ENCODE assay signal across 8 cellular contexts in genomic region chr20:8305449-8305978, GRCh38.
A peak's percentile ranks its signal among the peaks of the same experiment; 100 is the strongest.
DNase-seq lines count a peak whose midpoint lies in the region; ATAC-seq and TF ChIP-seq lines count a peak whose summit lies in the region.

No MANE protein-coding gene starts in this region.

- H3K9me3 ChIP-seq in OCI-LY7 (ENCODE audit: low read length) (no peaks in the 10 kb centered on the region), cardiac muscle cell (ENCODE audit: low read depth) (no peaks in the 10 kb centered on the region)

- intact Hi-C loops in OCI-LY7 (cut with micrococcal nuclease; ENCODE audit: unreplicated experiment) = loop anchor here (5.0 to 10.0 kb wide), 4 partner anchors 147 to 417 kb away; partner anchors contain the start of gene PLCB1
- intact Hi-C loops in activated T-helper 1 cell treated with anti-CD3 and anti-CD28 coated beads, Interleukin-12 subunit alpha, Interleukin-12 subunit beta, Interleukin-2, Interleukin-4 antibody, amounts not matched to agents 30 ng/mL and 10 ng/mL and 1 ng/mL, durations not matched to agents 14 hours and 24 hours and 36 hours (cut with micrococcal nuclease) = loop anchor here (1.0 to 5.0 kb wide), 3 partner anchors 173 to 416 kb away; partner anchors contain the start of gene PLCB1

- POLR2A ChIA-PET in OCI-LY7 (lab: Charles Lee) = no interaction called here

- no peak overlapping the region; the same call in 1 of the 2 replicates for H2AFZ ChIP-seq in OCI-LY7 (ENCODE audit: low read length)

- H3K27ac ChIP-seq in OCI-LY7 (ENCODE audit: low read depth, low read length, poor library complexity, severe bottlenecking) (no peak overlapping the region), cardiac muscle cell (no peak overlapping the region)

- H3K27me3 Mint-ChIP-seq in activated T-helper 1 cell treated with anti-CD3 and anti-CD28 coated beads, Interleukin-12 subunit alpha, Interleukin-12 subunit beta, Interleukin-2, Interleukin-4 antibody, amounts not matched to agents 30 ng/mL and 10 ng/mL and 1 ng/mL, durations not matched to agents 14 hours and 24 hours and 36 hours (ENCODE audit: insufficient read depth) = no peaks in the 10 kb centered on the region

- ATAC-seq in GM19372 (IDR thresholded peaks at IDR 0.05; ENCODE audit: low read depth, unreplicated experiment) (peak; percentile 92), HG03432 (IDR thresholded peaks at IDR 0.05; ENCODE audit: unreplicated experiment) (peak; percentile 91)

- no peaks in the 10 kb centered on the region for H3K9me3 Mint-ChIP-seq in activated T-helper 1 cell treated with anti-CD3 and anti-CD28 coated beads, Interleukin-12 subunit alpha, Interleukin-12 subunit beta, Interleukin-2, Interleukin-4 antibody, amounts not matched to agents 30 ng/mL and 10 ng/mL and 1 ng/mL, durations not matched to agents 14 hours and 24 hours and 36 hours

- no peak overlapping the region for H3K4me3 Mint-ChIP-seq in activated T-helper 1 cell treated with anti-CD3 and anti-CD28 coated beads, Interleukin-12 subunit alpha, Interleukin-12 subunit beta, Interleukin-2, Interleukin-4 antibody, amounts not matched to agents 30 ng/mL and 10 ng/mL and 1 ng/mL, durations not matched to agents 14 hours and 24 hours and 36 hours

- peak; percentile 83 for DNase-seq in COLO668 (lab: John Stamatoyannopoulos, UW; ENCODE audit: unreplicated experiment)
- peak; percentile 86 for DNase-seq in OCI-LY7 (ENCODE audit: low spot score)
- DNase-seq in activated T-helper 1 cell treated with anti-CD3 and anti-CD28 coated beads, Interleukin-12 subunit alpha, Interleukin-12 subunit beta, Interleukin-2, Interleukin-4 antibody, amounts not matched to agents 30 ng/mL and 10 ng/mL and 1 ng/mL, durations not matched to agents 14 hours and 24 hours and 36 hours (ENCODE audit: low spot score) = peak; percentile 52
- peak; percentile 43 to 64 for DNase-seq in cardiac muscle cell (ENCODE audit: low read depth in 1 of 2, low spot score in 1 of 2)
- peak; percentile 45 for DNase-seq in stimulated activated CD4-positive, alpha-beta T cell treated with anti-CD3 and anti-CD28 coated beads, Interleukin-12 subunit alpha, Interleukin-12 subunit beta, amount 100 ng/mL, for 4 hours
- DNase-seq in GOT3 (lab: John Stamatoyannopoulos, UW) = no peak

- no peaks in the 10 kb centered on the region for H3K9me2 ChIP-seq in OCI-LY7 (ENCODE audit: insufficient read depth, low read length)

- CTCF ChIA-PET in OCI-LY7 (lab: Charles Lee; ENCODE audit: unreplicated experiment) = no interaction called here

- H3K27ac Mint-ChIP-seq in activated T-helper 1 cell treated with anti-CD3 and anti-CD28 coated beads, Interleukin-12 subunit alpha, Interleukin-12 subunit beta, Interleukin-2, Interleukin-4 antibody, amounts not matched to agents 30 ng/mL and 10 ng/mL and 1 ng/mL, durations not matched to agents 14 hours and 24 hours and 36 hours = no peak overlapping the region

- no peaks in the 10 kb centered on the region for H3K36me3 ChIP-seq in OCI-LY7 (ENCODE audit: insufficient read depth, low read length)
- no peaks in the 10 kb centered on the region for H3K36me3 ChIP-seq in cardiac muscle cell

- H3K27me3 ChIP-seq in cardiac muscle cell = no peaks in the 10 kb centered on the region

- H3K4me1 ChIP-seq in OCI-LY7 (ENCODE audit: insufficient read depth, low read length, poor library complexity, severe bottlenecking) (peaks cover 7% of the 10 kb centered on the region), cardiac muscle cell (ENCODE audit: low read depth) (peaks cover 13% of the 10 kb centered on the region)

- no peaks in the 10 kb centered on the region for H3K4me1 Mint-ChIP-seq in activated T-helper 1 cell treated with anti-CD3 and anti-CD28 coated beads, Interleukin-12 subunit alpha, Interleukin-12 subunit beta, Interleukin-2, Interleukin-4 antibody, amounts not matched to agents 30 ng/mL and 10 ng/mL and 1 ng/mL, durations not matched to agents 14 hours and 24 hours and 36 hours (ENCODE audit: low read depth)

- no peak overlapping the region for H3K4me3 ChIP-seq in OCI-LY7 (ENCODE audit: low read depth, low read length, poor library complexity, severe bottlenecking)
- H3K4me3 ChIP-seq in cardiac muscle cell = no peak overlapping the region

- H3K36me3 Mint-ChIP-seq in activated T-helper 1 cell treated with anti-CD3 and anti-CD28 coated beads, Interleukin-12 subunit alpha, Interleukin-12 subunit beta, Interleukin-2, Interleukin-4 antibody, amounts not matched to agents 30 ng/mL and 10 ng/mL and 1 ng/mL, durations not matched to agents 14 hours and 24 hours and 36 hours (ENCODE audit: low read depth) = no peaks in the 10 kb centered on the region

- no peaks in the 10 kb centered on the region for H3K79me2 ChIP-seq in OCI-LY7 (ENCODE audit: insufficient read depth, low read depth, low read length)

- H4K20me1 ChIP-seq in OCI-LY7 (ENCODE audit: insufficient read depth, low read length) = no peaks in the 10 kb centered on the region

- TF ChIP-seq CTCF in OCI-LY7 (conservative IDR thresholded peaks at IDR 0.05; ENCODE audit: low read length) (peak; percentile 93), cardiac muscle cell (IDR thresholded peaks at IDR 0.05; ENCODE audit: low read depth, low read length) (peak; percentile 67)

- 0 out of 2 replicates have a peak overlapping the region, but pooled peaks have one; percentile 11 for H3K4me2 ChIP-seq in OCI-LY7 (ENCODE audit: low read length)

- no TSS peak for BruUV-seq in OCI-LY7 (replicated peaks; lab: Mats Ljungman, UMichigan)
